16 cellular contexts compared by ENCODE assay signal in the genomic region with DNA sequence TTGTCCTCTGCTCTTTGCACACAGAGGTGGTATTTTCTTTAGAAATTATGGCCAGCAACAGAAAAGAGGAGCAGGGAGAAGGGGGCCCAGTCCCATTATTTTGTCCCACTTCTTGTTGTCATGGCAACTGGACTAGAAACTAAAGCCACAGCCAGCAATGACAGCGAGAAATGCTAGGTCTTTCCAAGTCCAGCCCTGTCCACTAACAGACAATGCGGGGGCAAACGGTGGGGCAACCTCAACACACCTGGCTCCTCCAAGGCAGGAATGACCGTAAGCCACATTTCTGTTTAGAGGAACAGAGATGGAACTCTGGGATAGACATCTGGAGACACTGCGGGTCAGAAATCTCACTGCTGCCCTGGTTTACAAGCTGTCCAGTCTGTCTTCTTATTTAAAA.
DNase-seq lines count a peak whose midpoint lies in the region; ATAC-seq, FAIRE-seq and TF ChIP-seq lines count a peak whose summit lies in the region.
"Had no signal": no experiment of that assay in that cellular context is flagged by ENCODE, and none has a peak within 500 bp of the region (broad histone marks: within the 10 kb centered on the region; RNA-seq: fewer than 3 reads in every experiment).

No MANE protein-coding gene starts in this region.

- H2AFZ ChIP-seq in HepG2 (ENCODE audit: low read length) (no peak overlapping the region), IMR-90 (replicated peaks; ENCODE audit: low read length, poor library complexity) (no peak overlapping the region), K562 (ENCODE audit: low read depth, low read length) (no peak overlapping the region)

- H2AK9ac ChIP-seq in IMR-90 (replicated peaks; ENCODE audit: low read depth, low read length, poor library complexity) = no peak overlapping the region

- H3K4me1 Mint-ChIP-seq in WTC11 = peaks cover 9% of the 10 kb centered on the region

- H2BK5ac ChIP-seq in IMR-90 (ENCODE audit: low read depth, low read length, poor library complexity, severe bottlenecking) = no peak overlapping the region

- dilution Hi-C loops in IMR-90 (cut with HindIII; ENCODE audit: low sequenced_read_pairs, unreplicated experiment) = no loop called here

- POLR2A ChIA-PET in HepG2 (lab: Yijun Ruan, JAX) (no interaction called here), IMR-90 (lab: Charles Lee; ENCODE audit: unreplicated experiment) (no interaction called here), K562 (lab: Yijun Ruan, JAX) (no interaction called here), WTC11 (lab: Charles Lee) (no interaction called here)

- H3K79me2 ChIP-seq in HepG2 (ENCODE audit: insufficient read depth, low read length) = no peaks in the 10 kb centered on the region
- no peaks in the 10 kb centered on the region for H3K79me2 ChIP-seq in K562 (ENCODE audit: control insufficient read depth, insufficient read depth, low read length)

- no peak overlapping the region for H3K27ac Mint-ChIP-seq in WTC11

- H3K36me3 Mint-ChIP-seq in WTC11 = no peaks in the 10 kb centered on the region

- no peak overlapping the region for H3K23ac ChIP-seq in IMR-90 (ENCODE audit: low read depth, low read length)

- no peak overlapping the region for H2BK15ac ChIP-seq in IMR-90 (ENCODE audit: low read depth, low read length)

- DNase-seq in HepG2 (ENCODE audit: low spot score) (no peak), right lobe of liver (no peak), IMR-90 (no peak), K562 (ENCODE audit: extremely low read depth in 1 of 4, low spot score in 3 of 4) (no peak), NCI-H2171 treated with DMSO at 0.1 percent for 48 hours (lab: John Stamatoyannopoulos, UW) (no peak), WTC11 (ENCODE audit: low spot score) (no peak)
- DNase-seq in stimulated activated CD4-positive, alpha-beta T cell treated with anti-CD3 and anti-CD28 coated beads, Interleukin-12 subunit alpha, Interleukin-12 subunit beta, amount 100 ng/mL, for 4 hours = no peak
- DNase-seq: ACHN, NCI-H1436, NCI-H2107, NCI-H510A, PC-3 had no signal

- TF ChIP-seq RAD21 in HepG2 (CRISPR knock-in tag; IDR thresholded peaks at IDR 0.05) = no peak
- no peak for TF ChIP-seq RAD21 in IMR-90 (IDR thresholded peaks at IDR 0.05; ENCODE audit: low read length)
- TF ChIP-seq RAD21 in K562 (CRISPR knock-in tag; conservative IDR thresholded peaks at IDR 0.05 in 1 of 2, IDR thresholded peaks at IDR 0.05 in 1 of 2) = no peak

- no peak overlapping the region for H4K91ac ChIP-seq in IMR-90 (ENCODE audit: insufficient read depth, low read depth, low read length)

- peak overlapping the region; percentile 52 for H3K18ac ChIP-seq in IMR-90 (ENCODE audit: low read depth, low read length)

- no peak overlapping the region for H3K14ac ChIP-seq in IMR-90 (replicated peaks; ENCODE audit: low read depth, low read length)

- no peak for TF ChIP-seq EP300 in HepG2 (IDR thresholded peaks at IDR 0.05; ENCODE audit: low read depth in 2 of 2, low read length in 2 of 2)
- no peak for TF ChIP-seq EP300 in HepG2 (CRISPR knock-in tag; IDR thresholded peaks at IDR 0.05; ENCODE audit: borderline replicate concordance)
- no peak for TF ChIP-seq EP300 in K562 (IDR thresholded peaks at IDR 0.05; ENCODE audit: low read length)

- ATAC-seq in HepG2 (no peak), right lobe of liver (no peak), IMR-90 (ENCODE audit: low read depth) (no peak), K562 (no peak), WTC11 (no peak)
- ATAC-seq: PC-3 had no signal

- no peak overlapping the region for H4K5ac ChIP-seq in IMR-90 (ENCODE audit: low read depth, low read length)

- no peak for TF ChIP-seq POLR2A in HepG2 (IDR thresholded peaks at IDR 0.05; ENCODE audit: insufficient read depth in 1 of 2, low read depth in 2 of 2, low read length in 2 of 2)
- no peak for TF ChIP-seq POLR2A in right lobe of liver (IDR thresholded peaks at IDR 0.05)
- no peak for TF ChIP-seq POLR2A in IMR-90 (IDR thresholded peaks at IDR 0.05; ENCODE audit: low read depth, low read length)
- no peak for TF ChIP-seq POLR2A in K562 (conservative IDR thresholded peaks at IDR 0.05)

- no peak overlapping the region for H3K56ac ChIP-seq in IMR-90 (ENCODE audit: extremely low read depth, insufficient read depth, low read length)

- H3K27ac ChIP-seq in HepG2 (ENCODE audit: extremely low read length, insufficient read depth, low read length) (no peak overlapping the region), right lobe of liver (no peak overlapping the region), IMR-90 (ENCODE audit: insufficient read depth, low read length) (no peak overlapping the region), K562 (ENCODE audit: extremely low read depth, low read depth, low read length) (no peak overlapping the region)
- H3K27ac ChIP-seq: SJSA1 had no signal

- H3K79me1 ChIP-seq in IMR-90 (ENCODE audit: low read depth in 1 of 2, low read length in 2 of 2) = peaks cover 49 to 63% of the 10 kb centered on the region in 2 experiments

- H3K9me3 ChIP-seq in HepG2 (ENCODE audit: low read length) (no peaks in the 10 kb centered on the region), right lobe of liver (no peaks in the 10 kb centered on the region), IMR-90 (ENCODE audit: control insufficient read depth, insufficient read depth, low read length) (no peaks in the 10 kb centered on the region), K562 (replicated peaks; ENCODE audit: control insufficient read depth, insufficient read depth, low read depth, low read length) (no peaks in the 10 kb centered on the region)
- H3K9me3 ChIP-seq: SJSA1 had no signal

- H3K4ac ChIP-seq in IMR-90 (ENCODE audit: low read depth, low read length) = no peak overlapping the region

- H3K9me1 ChIP-seq in IMR-90 (ENCODE audit: insufficient read depth, low read length) (peaks cover 27% of the 10 kb centered on the region), K562 (ENCODE audit: control insufficient read depth, insufficient read depth, low read length) (no peaks in the 10 kb centered on the region)

- in situ Hi-C loops in HepG2 (cut with HindIII; ENCODE audit: extremely low pct_ligation_motif_present, low pct_unique_long_range_greater_than_20kb) = no loop called here
- in situ Hi-C loops in IMR-90 (cut with MboI; ENCODE audit: low sequenced_read_pairs) = no loop called here
- in situ Hi-C loops in K562 (cut with MboI) = no loop called here

- H2AK5ac ChIP-seq in IMR-90 (ENCODE audit: low read depth, low read length) = no peak overlapping the region

- H3K27me3 ChIP-seq in HepG2 (ENCODE audit: control insufficient read depth in 1 of 2, insufficient read depth in 2 of 2, low read length in 2 of 2) (peaks cover 0 to 33% of the 10 kb centered on the region in 2 experiments; a peak in 4 of 5 replicates), right lobe of liver (no peaks in the 10 kb centered on the region), IMR-90 (ENCODE audit: control insufficient read depth, insufficient read depth, low read length) (no peaks in the 10 kb centered on the region), K562 (ENCODE audit: control insufficient read depth in 2 of 2, insufficient read depth in 2 of 2, low read length in 2 of 2) (peaks cover 37 to 49% of the 10 kb centered on the region in 2 experiments)
- H3K27me3 ChIP-seq: SJSA1 had no signal

- H2BK120ac ChIP-seq in IMR-90 (ENCODE audit: low read depth, low read length) = no peak overlapping the region

- H4K20me1 ChIP-seq in HepG2 (ENCODE audit: insufficient read depth, low read length) (no peaks in the 10 kb centered on the region), IMR-90 (ENCODE audit: insufficient read depth, low read length) (peaks cover 24% of the 10 kb centered on the region; the same call in 1 of the 2 replicates), K562 (replicated peaks; ENCODE audit: control insufficient read depth, insufficient read depth, low read length) (no peaks in the 10 kb centered on the region)

- 23% methylated on average over 5 of the region's 5 CpGs for WGBS in HepG2 (ENCODE audit: low lambda C conversion rate)
- 83% methylated on average over 1 of the region's 5 CpGs for WGBS in right lobe of liver (ENCODE audit: insufficient coverage, low coverage, low lambda C conversion rate, missing lambda C conversion rate)
- WGBS in IMR-90 (ENCODE audit: extremely low coverage in 2 of 2, insufficient read length in 1 of 2), 2 experiments = 92% methylated on average over 2 of the region's 5 CpGs; no CpG with 5 or more reads in 1 of the 2 experiments
- 1% methylated on average over 5 of the region's 5 CpGs for WGBS in K562 (ENCODE audit: insufficient coverage, low coverage, missing lambda C conversion rate)

- peaks cover 8% of the 10 kb centered on the region for H3K9me3 Mint-ChIP-seq in WTC11
- H3K9me3 Mint-ChIP-seq: CD4-positive, CD25-positive, alpha-beta regulatory T cell had no signal

- peaks cover 7% of the 10 kb centered on the region for H3K27me3 Mint-ChIP-seq in WTC11 (ENCODE audit: low read depth)
- H3K27me3 Mint-ChIP-seq: CD4-positive, CD25-positive, alpha-beta regulatory T cell had no signal

- H3K9ac ChIP-seq in HepG2 (ENCODE audit: insufficient read depth, low read depth, low read length) = no peak overlapping the region
- no peak overlapping the region for H3K9ac ChIP-seq in IMR-90 (ENCODE audit: low read depth, low read length)
- no peak overlapping the region for H3K9ac ChIP-seq in K562 (ENCODE audit: insufficient read depth in 1 of 2, low read depth in 2 of 2, low read length in 2 of 2)

- no peak overlapping the region for H3K4me2 ChIP-seq in HepG2 (ENCODE audit: low read depth, low read length)
- H3K4me2 ChIP-seq in IMR-90 (ENCODE audit: low read depth, low read length) = no peak overlapping the region
- no peak overlapping the region for H3K4me2 ChIP-seq in K562 (ENCODE audit: insufficient read depth, low read length)

- FAIRE-seq in HepG2 (lab: Jason Lieb, UNC) (no peak), K562 (lab: Jason Lieb, UNC) (no peak)
- FAIRE-seq: G401.6, H54 had no signal

- H3K36me3 ChIP-seq in HepG2 (replicated peaks in 1 of 2; ENCODE audit: control insufficient read depth in 1 of 2, insufficient read depth in 2 of 2, low read length in 2 of 2) = no peaks in the 10 kb centered on the region
- H3K36me3 ChIP-seq in right lobe of liver = peaks cover 0 to 7% (median 0%) of the 10 kb centered on the region in 4 donors
- H3K36me3 ChIP-seq in IMR-90 (ENCODE audit: control insufficient read depth, insufficient read depth, low read length) = peaks cover 16% of the 10 kb centered on the region
- H3K36me3 ChIP-seq in K562 (ENCODE audit: control insufficient read depth, insufficient read depth, low read length) = no peaks in the 10 kb centered on the region

- no peak overlapping the region for H3K4me3 Mint-ChIP-seq in WTC11
- H3K4me3 Mint-ChIP-seq: CD4-positive, CD25-positive, alpha-beta regulatory T cell had no signal

- CTCF ChIA-PET in HepG2 (lab: Yijun Ruan, JAX; ENCODE audit: low intra/inter-chr PET ratio, low total read pairs) = no interaction called here
- CTCF ChIA-PET in IMR-90 (lab: Yijun Ruan, JAX) = no interaction called here
- CTCF ChIA-PET in K562 (lab: Yijun Ruan, JAX; ENCODE audit: low intra/inter-chr PET ratio) = interaction anchor here (0.7 kb wide), 1 partner anchor 158 kb away, joined by 3 read pairs; no protein-coding TSS in a partner anchor
- CTCF ChIA-PET in WTC11 (lab: Charles Lee) = no interaction called here

- intact Hi-C loops in HepG2 (cut with micrococcal nuclease; ENCODE audit: unreplicated experiment) (no loop called here), right lobe of liver (cut with DNase I) (no loop called here), IMR-90 (cut with micrococcal nuclease) (no loop called here), K562 (cut with micrococcal nuclease) (no loop called here)

- H3K4me3 ChIP-seq in HepG2 (replicated peaks in 1 of 3; ENCODE audit: insufficient read depth in 1 of 3, low read depth in 2 of 3, low read length in 3 of 3) (no peak overlapping the region), right lobe of liver (no peak overlapping the region), IMR-90 (ENCODE audit: insufficient read depth, low read depth, low read length) (no peak overlapping the region), K562 (no peak overlapping the region)
- H3K4me3 ChIP-seq: SJSA1 had no signal

- no peaks in the 10 kb centered on the region for H3K4me1 ChIP-seq in HepG2 (ENCODE audit: insufficient read depth, low read length)
- no peaks in the 10 kb centered on the region for H3K4me1 ChIP-seq in right lobe of liver
- peaks cover 26% of the 10 kb centered on the region for H3K4me1 ChIP-seq in IMR-90 (ENCODE audit: control insufficient read depth, insufficient read depth, low read length)
- H3K4me1 ChIP-seq in K562 (replicated peaks in 1 of 2; ENCODE audit: control insufficient read depth in 2 of 2, insufficient read depth in 2 of 2, low read length in 2 of 2) = no peaks in the 10 kb centered on the region; a peak in 1 of 5 replicates

- TF ChIP-seq CTCF in HepG2 (CRISPR knock-in tag; IDR thresholded peaks at IDR 0.05) = no peak
- TF ChIP-seq CTCF in right lobe of liver (IDR thresholded peaks at IDR 0.05) = no peak
- no peak for TF ChIP-seq CTCF in IMR-90 (conservative IDR thresholded peaks at IDR 0.05; ENCODE audit: low read depth, low read length)
- no peak for TF ChIP-seq CTCF in K562 (IDR thresholded peaks at IDR 0.05 in 2 of 3, conservative IDR thresholded peaks at IDR 0.05 in 1 of 3; ENCODE audit: insufficient read depth in 2 of 3, low read depth in 1 of 3, low read length in 3 of 3)
- no peak for TF ChIP-seq CTCF in WTC11 (IDR thresholded peaks at IDR 0.05)

- no TSS peak for BruUV-seq in HepG2 (replicated peaks; lab: Mats Ljungman, UMichigan)
- no TSS peak for BruUV-seq in IMR-90 (replicated peaks; lab: Mats Ljungman, UMichigan)
- no TSS peak for BruUV-seq in K562 (replicated peaks; lab: Mats Ljungman, UMichigan)

- no peak overlapping the region for H2BK20ac ChIP-seq in IMR-90 (ENCODE audit: low read depth, low read length)

- H4K8ac ChIP-seq in IMR-90 (ENCODE audit: low read depth in 2 of 2, low read length in 2 of 2) = no peak overlapping the region
